Comparison of ENCODE assay signal across 12 cellular contexts in genomic region chr19:54636091-54636490, GRCh38. TPM values are rescaled to one million over a fixed set of nuclear protein-coding genes. Genes with fewer than 3 reads are reported as not detected.
"Had no signal": no experiment of that assay in that cellular context is flagged by ENCODE, and none has a peak within 500 bp of the region (broad histone marks: within the 10 kb centered on the region; RNA-seq: fewer than 3 reads in every experiment).

No MANE protein-coding gene starts in this region.

RNA-seq across cellular contexts. Expression of gene LILRB1, which starts 5.8 kb away (rescaled TPM):
- total RNA-seq: activated CD4-positive, alpha-beta memory T cell treated with anti-CD3 and anti-CD28 coated beads for 36 hours; activated T-helper 1 cell treated with anti-CD3 and anti-CD28 coated beads, Interleukin-12 subunit alpha, Interleukin-12 subunit beta, Interleukin-2, Interleukin-4 antibody, amounts not matched to agents 30 ng/mL and 10 ng/mL and 1 ng/mL, durations not matched to agents 14 hours and 24 hours and 36 hours; astrocyte had no signal

RNA-seq across cellular contexts. Expression of gene LILRB4, which starts 26.7 kb away (rescaled TPM):
- total RNA-seq: activated CD4-positive, alpha-beta memory T cell treated with anti-CD3 and anti-CD28 coated beads for 36 hours; activated CD4-positive, alpha-beta T cell treated with anti-CD3 and anti-CD28 coated beads, Interleukin-2, amount 10 ng/mL, durations not matched to agents 24 days and 14 days; activated CD8-positive, alpha-beta memory T cell treated with anti-CD3 and anti-CD28 coated beads for 36 hours; activated CD8-positive, alpha-beta T cell treated with anti-CD3 and anti-CD28 coated beads for 36 hours; activated naive CD4-positive, alpha-beta T cell treated with anti-CD3 and anti-CD28 coated beads for 36 hours; activated naive CD4-positive, alpha-beta T cell treated with anti-CD3 and anti-CD28 coated beads, Interleukin-2, amount 50 U/mL, for 72 hours; activated naive CD8-positive, alpha-beta T cell treated with anti-CD3 and anti-CD28 coated beads for 36 hours; activated T-cell treated with anti-CD3 and anti-CD28 coated beads, Interleukin-2, amount 50 U/mL, for 72 hours; activated T-helper 1 cell treated with anti-CD3 and anti-CD28 coated beads, Interleukin-12 subunit alpha, Interleukin-12 subunit beta, Interleukin-2, Interleukin-4 antibody, amounts not matched to agents 30 ng/mL and 10 ng/mL and 1 ng/mL, durations not matched to agents 14 hours and 24 hours and 36 hours; activated T-helper 17 cell treated with anti-CD3 and anti-CD28 coated beads, Interleukin-2, amount 50 U/mL, for 72 hours; astrocyte had no signal

RNA-seq across cellular contexts. Expression of gene LILRA1, which starts 42.7 kb away (rescaled TPM):
- total RNA-seq: activated CD4-positive, alpha-beta memory T cell treated with anti-CD3 and anti-CD28 coated beads for 36 hours; activated CD4-positive, alpha-beta T cell treated with anti-CD3 and anti-CD28 coated beads, Interleukin-2, amount 10 ng/mL, durations not matched to agents 24 days and 14 days; activated CD8-positive, alpha-beta memory T cell treated with anti-CD3 and anti-CD28 coated beads for 36 hours; activated CD8-positive, alpha-beta T cell treated with anti-CD3 and anti-CD28 coated beads for 36 hours; activated naive CD4-positive, alpha-beta T cell treated with anti-CD3 and anti-CD28 coated beads for 36 hours; activated naive CD4-positive, alpha-beta T cell treated with anti-CD3 and anti-CD28 coated beads, Interleukin-2, amount 50 U/mL, for 72 hours; activated naive CD8-positive, alpha-beta T cell treated with anti-CD3 and anti-CD28 coated beads for 36 hours; activated T-cell treated with anti-CD3 and anti-CD28 coated beads, Interleukin-2, amount 50 U/mL, for 4 hours; activated T-cell treated with anti-CD3 and anti-CD28 coated beads, Interleukin-2, amount 50 U/mL, for 72 hours; activated T-helper 1 cell treated with anti-CD3 and anti-CD28 coated beads, Interleukin-12 subunit alpha, Interleukin-12 subunit beta, Interleukin-2, Interleukin-4 antibody, amounts not matched to agents 30 ng/mL and 10 ng/mL and 1 ng/mL, durations not matched to agents 14 hours and 24 hours and 36 hours; activated T-helper 17 cell treated with anti-CD3 and anti-CD28 coated beads, Interleukin-2, amount 50 U/mL, for 72 hours; astrocyte had no signal
